Comparison of ENCODE assay signal across 30 cellular contexts in genomic region chr13:61950828-61951227, GRCh38.
DNase-seq lines count a peak whose midpoint lies in the region; ATAC-seq and TF ChIP-seq lines count a peak whose summit lies in the region.
"Had no signal": no experiment of that assay in that cellular context is flagged by ENCODE, and none has a peak within 500 bp of the region (broad histone marks: within the 10 kb centered on the region; RNA-seq: fewer than 3 reads in every experiment).

No MANE protein-coding gene starts in this region.

- H3K27me3 ChIP-seq in GM23338 (ENCODE audit: insufficient read depth): no peaks in the 10 kb centered on the region
- no peaks in the 10 kb centered on the region for H3K27me3 ChIP-seq in BE2C
- H3K27me3 ChIP-seq: BLaER1; BLaER1 treated with 17β-estradiol and CSF1 and Interleukin-3, amounts not matched to agents 10 nM and 100 nM had no signal

- intact Hi-C loops in posterior vena cava (cut with DNase I): no loop called here

- H3K4me1 ChIP-seq in HEK293 (ENCODE audit: control insufficient read depth, insufficient read depth, low read length) (no peaks in the 10 kb centered on the region), GM23338 (ENCODE audit: insufficient read depth) (no peaks in the 10 kb centered on the region), BE2C (no peaks in the 10 kb centered on the region)
- H3K4me1 ChIP-seq: A549; BLaER1; BLaER1 treated with 17β-estradiol and CSF1 and Interleukin-3, amounts not matched to agents 10 nM and 100 nM; Caco-2 had no signal

- no peaks in the 10 kb centered on the region for H4K20me1 ChIP-seq in GM23338 (replicated peaks; ENCODE audit: insufficient read depth)
- H4K20me1 ChIP-seq: BLaER1; BLaER1 treated with 17β-estradiol and CSF1 and Interleukin-3, amounts not matched to agents 10 nM and 100 nM had no signal

- H2AFZ ChIP-seq in GM23338: no peak overlapping the region

- no peak overlapping the region for H3K4me2 ChIP-seq in GM23338
- H3K4me2 ChIP-seq: A549; BLaER1; BLaER1 treated with 17β-estradiol and CSF1 and Interleukin-3, amounts not matched to agents 10 nM and 100 nM had no signal

- no peaks in the 10 kb centered on the region for H3F3A ChIP-seq in GM23338 (replicated peaks; ENCODE audit: low read depth)

- H3K36me3 Mint-ChIP-seq in GM23338 (ENCODE audit: low read depth): no peaks in the 10 kb centered on the region
- H3K36me3 Mint-ChIP-seq: CD14-positive monocyte; CD4-positive, alpha-beta memory T cell; CD4-positive, CD25-positive, alpha-beta regulatory T cell; CD8-positive, alpha-beta memory T cell; CD8-positive, alpha-beta T cell had no signal

- no peak overlapping the region for H3K27ac ChIP-seq in HEK293 (ENCODE audit: extremely low read depth, low read depth, low read length)
- no peak overlapping the region for H3K27ac ChIP-seq in GM23338 (ENCODE audit: low read depth)
- H3K27ac ChIP-seq: 22Rv1; A549; BLaER1; BLaER1 treated with 17β-estradiol and CSF1 and Interleukin-3, amounts not matched to agents 10 nM and 100 nM; C4-2B had no signal

- H3K4me1 Mint-ChIP-seq in GM23338: no peaks in the 10 kb centered on the region
- H3K4me1 Mint-ChIP-seq: B cell; CD14-positive monocyte; CD4-positive, alpha-beta memory T cell; CD4-positive, CD25-positive, alpha-beta regulatory T cell; CD8-positive, alpha-beta memory T cell had no signal

- no peaks in the 10 kb centered on the region for H3K9me2 ChIP-seq in GM23338 (ENCODE audit: insufficient read depth)

- no peak for ATAC-seq in GM23338
- ATAC-seq: A549; CD8-positive, alpha-beta T cell had no signal

- POLR2A ChIA-PET in HEK293 (lab: Yijun Ruan, JAX): no interaction called here

- H3K27me3 Mint-ChIP-seq in GM23338 (ENCODE audit: insufficient read depth, low read depth, poor library complexity): no peaks in the 10 kb centered on the region
- H3K27me3 Mint-ChIP-seq: B cell; CD4-positive, alpha-beta memory T cell; CD4-positive, alpha-beta T cell; CD4-positive, CD25-positive, alpha-beta regulatory T cell; CD8-positive, alpha-beta memory T cell had no signal

- no peak overlapping the region for H3K27ac Mint-ChIP-seq in GM23338
- H3K27ac Mint-ChIP-seq: B cell; CD14-positive monocyte; CD4-positive, alpha-beta memory T cell; CD4-positive, alpha-beta T cell; CD4-positive, CD25-positive, alpha-beta regulatory T cell; CD8-positive, alpha-beta memory T cell; CD8-positive, alpha-beta T cell had no signal

- no peaks in the 10 kb centered on the region for H3K9me3 Mint-ChIP-seq in GM23338
- H3K9me3 Mint-ChIP-seq: CD14-positive monocyte had no signal

- no peaks in the 10 kb centered on the region for H3K79me2 ChIP-seq in GM23338 (replicated peaks; ENCODE audit: insufficient read depth)

- H3K36me3 ChIP-seq in HEK293 (ENCODE audit: control insufficient read depth in 2 of 2, insufficient read depth in 1 of 2, low read length in 2 of 2) (no peaks in the 10 kb centered on the region), GM23338 (ENCODE audit: insufficient read depth) (no peaks in the 10 kb centered on the region), BE2C (no peaks in the 10 kb centered on the region)
- H3K36me3 ChIP-seq: BLaER1; BLaER1 treated with 17β-estradiol and CSF1 and Interleukin-3, amounts not matched to agents 10 nM and 100 nM had no signal

- DNase-seq in posterior vena cava (ENCODE audit: low spot score) (peak; percentile 59), GM23338 (ENCODE audit: low spot score) (no peak), BE2C (no peak)
- DNase-seq: 8988T; ACHN; AML-193; C1 segment of cervical spinal cord; Caco-2; Calu3; CD4-positive, alpha-beta memory T cell; CD4-positive, alpha-beta T cell; CD4-positive, CD25-positive, alpha-beta regulatory T cell; CD8-positive, alpha-beta memory T cell; CD8-positive, alpha-beta T cell; COR-L47; DMS 273 treated with DMSO at 0.1 percent for 48 hours; DMS153; DMS53; DMS79; DMS79 treated with DMSO at 0.1 percent for 48 hours; DND-41; EL had no signal

- TF ChIP-seq CTCF in HEK293 (tag by site-specific recombination; IDR thresholded peaks at IDR 0.05) (no peak), GM23338 (conservative IDR thresholded peaks at IDR 0.05; ENCODE audit: low read depth in 2 of 2) (no peak), BE2C (IDR thresholded peaks at IDR 0.05; ENCODE audit: low read depth, low read length) (no peak)

- CTCF ChIA-PET in HEK293 (lab: Yijun Ruan, JAX): no interaction called here

- H3K4me3 ChIP-seq in HEK293 (ENCODE audit: low read depth, low read length) (no peak overlapping the region), GM23338 (no peak overlapping the region), BE2C (ENCODE audit: low read depth, low read length) (no peak overlapping the region)
- H3K4me3 ChIP-seq: A549; BLaER1; BLaER1 treated with 17β-estradiol and CSF1 and Interleukin-3, amounts not matched to agents 10 nM and 100 nM had no signal

- H3K9me3 ChIP-seq in HEK293 (ENCODE audit: control insufficient read depth, insufficient read depth, low read depth, low read length) (no peaks in the 10 kb centered on the region), BE2C (no peaks in the 10 kb centered on the region)
- H3K9me3 ChIP-seq: A549; BLaER1; BLaER1 treated with 17β-estradiol and CSF1 and Interleukin-3, amounts not matched to agents 10 nM and 100 nM; Caco-2 had no signal

- H3K4me3 Mint-ChIP-seq in GM23338: no peak overlapping the region
- H3K4me3 Mint-ChIP-seq: B cell; CD14-positive monocyte; CD4-positive, alpha-beta memory T cell; CD4-positive, alpha-beta T cell; CD4-positive, CD25-positive, alpha-beta regulatory T cell; CD8-positive, alpha-beta memory T cell; CD8-positive, alpha-beta T cell had no signal

TF ChIP-seq in HEK293, 187 proteins besides CTCF, POLR2A, EP300 and RAD21:
- no peak for TF ChIP-seq ZNF626 (tag by site-specific recombination; IDR thresholded peaks at IDR 0.05)
- no peak for TF ChIP-seq PATZ1 (tag by site-specific recombination; IDR thresholded peaks at IDR 0.05)
- no peak for TF ChIP-seq ZNF292 (tag by site-specific recombination; IDR thresholded peaks at IDR 0.05; ENCODE audit: borderline replicate concordance, low read depth)
- TF ChIP-seq ZNF223 (tag by site-specific recombination; IDR thresholded peaks at IDR 0.05): no peak
- TF ChIP-seq ELK4 (IDR thresholded peaks at IDR 0.05; ENCODE audit: borderline replicate concordance, low read depth, low read length): peak; percentile 43; the same call in 1 of the 2 replicates

TF ChIP-seq in GM23338, 12 proteins besides CTCF, POLR2A, EP300 and RAD21 (continues in another document):
- no peak for TF ChIP-seq JUNB (IDR thresholded peaks at IDR 0.05; ENCODE audit: unreplicated experiment)
- no peak for TF ChIP-seq NANOG (IDR thresholded peaks at IDR 0.05; ENCODE audit: borderline replicate concordance)
- no peak for TF ChIP-seq ZNF331 (CRISPR knock-in tag; IDR thresholded peaks at IDR 0.05; ENCODE audit: low read depth)
- no peak for TF ChIP-seq ZNF114 (CRISPR knock-in tag; IDR thresholded peaks at IDR 0.05)
